9 cellular contexts compared by ENCODE assay signal in the genomic region with DNA sequence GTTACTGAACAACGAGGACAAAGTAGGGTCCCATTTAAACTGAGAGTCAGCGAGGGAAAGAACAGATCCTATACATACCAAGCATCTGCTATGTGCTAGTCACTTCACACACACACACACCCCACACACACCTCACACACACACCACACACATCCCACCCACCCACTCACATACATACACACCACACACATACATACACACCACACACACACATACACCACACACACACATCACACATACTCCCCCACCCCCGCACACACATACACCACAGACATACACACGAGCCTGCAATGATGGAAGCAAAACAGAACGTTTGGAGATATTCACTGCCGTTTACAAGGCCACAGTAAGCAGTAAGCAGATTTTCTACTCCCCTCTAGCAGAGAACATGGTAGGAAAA.
DNase-seq lines count a peak whose midpoint lies in the region; ATAC-seq and TF ChIP-seq lines count a peak whose summit lies in the region.
"Had no signal": no experiment of that assay in that cellular context is flagged by ENCODE, and none has a peak within 500 bp of the region (broad histone marks: within the 10 kb centered on the region; RNA-seq: fewer than 3 reads in every experiment).

No MANE protein-coding gene starts in this region.

- H3K4me3 ChIP-seq in iPS-18c (ENCODE audit: insufficient read depth, low read depth, low read length) = peak overlapping the region; percentile 53; the same call in 1 of the 2 replicates

- no peak for TF ChIP-seq POLR2A in erythroblast (IDR thresholded peaks at IDR 0.05; ENCODE audit: low read length)

- peaks cover 23% of the 10 kb centered on the region for H3K4me1 Mint-ChIP-seq in activated T-cell treated with anti-CD3 and anti-CD28 coated beads, Interleukin-2, amount 50 U/mL, for 24 hours (ENCODE audit: low read depth)
- H3K4me1 Mint-ChIP-seq in activated naive CD8-positive, alpha-beta T cell (ENCODE audit: low read depth) = peaks cover 17% of the 10 kb centered on the region
- H3K4me1 Mint-ChIP-seq in stimulated activated naive CD8-positive, alpha-beta T cell treated with anti-CD3 and anti-CD28 coated beads, Interleukin-15, amount 100 ng/mL, for 72 hours = peaks cover 25% of the 10 kb centered on the region

- no peaks in the 10 kb centered on the region for H3K9me3 ChIP-seq in iPS-18c (ENCODE audit: control insufficient read depth, insufficient read depth, low read length)

- peaks cover 28% of the 10 kb centered on the region for H3K27me3 Mint-ChIP-seq in activated T-cell treated with anti-CD3 and anti-CD28 coated beads, Interleukin-2, amount 50 U/mL, for 24 hours
- H3K27me3 Mint-ChIP-seq in activated naive CD8-positive, alpha-beta T cell = peaks cover 17% of the 10 kb centered on the region
- H3K27me3 Mint-ChIP-seq in stimulated activated naive CD8-positive, alpha-beta T cell treated with anti-CD3 and anti-CD28 coated beads, Interleukin-15, amount 100 ng/mL, for 72 hours = peaks cover 42% of the 10 kb centered on the region

- DNase-seq in activated T-cell treated with anti-CD3 and anti-CD28 coated beads, Interleukin-2, amount 50 U/mL, for 24 hours = no peak
- DNase-seq in activated T-cell treated with anti-CD3 and anti-CD28 coated beads, Interleukin-2, amount 50 U/mL, for 1 hour = no peak
- DNase-seq in stimulated activated naive CD8-positive, alpha-beta T cell treated with anti-CD3 and anti-CD28 coated beads, Interleukin-15, amount 100 ng/mL, for 72 hours = no peak
- DNase-seq in amniotic stem cell (lab: John Stamatoyannopoulos, UW) (no peak), erythroblast (lab: John Stamatoyannopoulos, UW) (no peak), NCI-H1048 (lab: John Stamatoyannopoulos, UW) (no peak)

- H3K36me3 Mint-ChIP-seq in activated T-cell treated with anti-CD3 and anti-CD28 coated beads, Interleukin-2, amount 50 U/mL, for 24 hours (ENCODE audit: low read depth) = no peaks in the 10 kb centered on the region
- H3K36me3 Mint-ChIP-seq in activated naive CD8-positive, alpha-beta T cell = peaks cover 3% of the 10 kb centered on the region

- no peak for ATAC-seq in stimulated activated naive CD8-positive, alpha-beta T cell treated with anti-CD3 and anti-CD28 coated beads, Interleukin-15, amount 100 ng/mL, for 72 hours
- ATAC-seq: HCT116 had no signal

- H3K27ac Mint-ChIP-seq in activated T-cell treated with anti-CD3 and anti-CD28 coated beads, Interleukin-2, amount 50 U/mL, for 24 hours = no peak overlapping the region
- H3K27ac Mint-ChIP-seq in activated naive CD8-positive, alpha-beta T cell = no peak overlapping the region
- no peak overlapping the region for H3K27ac Mint-ChIP-seq in stimulated activated naive CD8-positive, alpha-beta T cell treated with anti-CD3 and anti-CD28 coated beads, Interleukin-15, amount 100 ng/mL, for 72 hours

- peak overlapping the region; percentile 65 for H3K4me3 Mint-ChIP-seq in activated T-cell treated with anti-CD3 and anti-CD28 coated beads, Interleukin-2, amount 50 U/mL, for 24 hours
- peak overlapping the region; percentile 80 for H3K4me3 Mint-ChIP-seq in activated naive CD8-positive, alpha-beta T cell
- peak overlapping the region; percentile 69 to 72 for H3K4me3 Mint-ChIP-seq in stimulated activated naive CD8-positive, alpha-beta T cell treated with anti-CD3 and anti-CD28 coated beads, Interleukin-15, amount 100 ng/mL, for 72 hours

- H3K9me3 Mint-ChIP-seq in activated T-cell treated with anti-CD3 and anti-CD28 coated beads, Interleukin-2, amount 50 U/mL, for 24 hours = no peaks in the 10 kb centered on the region
- H3K9me3 Mint-ChIP-seq in activated naive CD8-positive, alpha-beta T cell (ENCODE audit: low read depth) = no peaks in the 10 kb centered on the region
- H3K9me3 Mint-ChIP-seq in stimulated activated naive CD8-positive, alpha-beta T cell treated with anti-CD3 and anti-CD28 coated beads, Interleukin-15, amount 100 ng/mL, for 72 hours = no peaks in the 10 kb centered on the region
